Comparison of ENCODE assay signal across 12 cellular contexts in genomic region chrX:44828008-44828605, GRCh38. TPM values are rescaled to one million over a fixed set of nuclear protein-coding genes. Genes with fewer than 3 reads are reported as not detected.
A peak's percentile ranks its signal among the peaks of the same experiment; 100 is the strongest.
DNase-seq lines count a peak whose midpoint lies in the region; ATAC-seq lines count a peak whose summit lies in the region.
"Had no signal": no experiment of that assay in that cellular context is flagged by ENCODE, and none has a peak within 500 bp of the region (broad histone marks: within the 10 kb centered on the region; RNA-seq: fewer than 3 reads in every experiment).

No MANE protein-coding gene starts in this region.

- no peak overlapping the region for H3K4me3 Mint-ChIP-seq in T-cell
- H3K4me3 Mint-ChIP-seq: activated CD8-positive, alpha-beta T cell treated with anti-CD3 and anti-CD28 coated beads, Interleukin-2, amount 10 ng/mL, durations not matched to agents 7 days and 5 days; activated naive CD8-positive, alpha-beta T cell treated with anti-CD3 and anti-CD28 coated beads, Interleukin-2, amount 50 U/mL, for 24 hours had no signal

- H3K36me3 Mint-ChIP-seq in T-cell, result no peaks in the 10 kb centered on the region

- peak; percentile 83 for DNase-seq in ELR (ENCODE audit: low read depth)
- peak; percentile 86 for DNase-seq in NCI-H226
- peak; percentile 0 for DNase-seq in cerebellar cortex (ENCODE audit: low spot score)
- peak; percentile 14 for DNase-seq in mucosa of gallbladder (ENCODE audit: low spot score)
- DNase-seq in T-cell, result no peak
- DNase-seq in NCI-H1105 treated with DMSO at 0.1 percent for 48 hours (lab: John Stamatoyannopoulos, UW), result no peak
- DNase-seq: activated CD8-positive, alpha-beta T cell treated with anti-CD3 and anti-CD28 coated beads, Interleukin-2, amount 10 ng/mL, durations not matched to agents 7 days and 5 days; activated naive CD8-positive, alpha-beta T cell treated with anti-CD3 and anti-CD28 coated beads, Interleukin-2, amount 50 U/mL, for 24 hours; left ventricle myocardium superior; T-helper 1 cell had no signal

- no peak for ATAC-seq in GM19035 (IDR thresholded peaks at IDR 0.05; ENCODE audit: unreplicated experiment)
- ATAC-seq in HG02970 (IDR thresholded peaks at IDR 0.05; ENCODE audit: low FRiP score, unreplicated experiment), result no peak
- ATAC-seq in T-cell (replicated peaks in 1 of 4), result no peak
- ATAC-seq: activated CD8-positive, alpha-beta T cell treated with anti-CD3 and anti-CD28 coated beads, Interleukin-2, amount 10 ng/mL, durations not matched to agents 7 days and 5 days; activated naive CD8-positive, alpha-beta T cell treated with anti-CD3 and anti-CD28 coated beads, Interleukin-2, amount 50 U/mL, for 24 hours; left ventricle myocardium superior had no signal

- no peaks in the 10 kb centered on the region for H3K9me3 Mint-ChIP-seq in T-cell
- H3K9me3 Mint-ChIP-seq: activated naive CD8-positive, alpha-beta T cell treated with anti-CD3 and anti-CD28 coated beads, Interleukin-2, amount 50 U/mL, for 24 hours had no signal

- POLR2A ChIA-PET in T-cell (lab: Charles Lee), result no interaction called here

- no peaks in the 10 kb centered on the region for H3K4me1 Mint-ChIP-seq in T-cell
- H3K4me1 Mint-ChIP-seq: activated naive CD8-positive, alpha-beta T cell treated with anti-CD3 and anti-CD28 coated beads, Interleukin-2, amount 50 U/mL, for 24 hours had no signal

- peaks cover 0 to 5% of the 10 kb centered on the region in 2 donors for H3K27me3 Mint-ChIP-seq in T-cell
- H3K27me3 Mint-ChIP-seq: activated naive CD8-positive, alpha-beta T cell treated with anti-CD3 and anti-CD28 coated beads, Interleukin-2, amount 50 U/mL, for 24 hours had no signal

- no peak overlapping the region for H3K27ac Mint-ChIP-seq in T-cell
- H3K27ac Mint-ChIP-seq: activated CD8-positive, alpha-beta T cell treated with anti-CD3 and anti-CD28 coated beads, Interleukin-2, amount 10 ng/mL, durations not matched to agents 7 days and 5 days; activated naive CD8-positive, alpha-beta T cell treated with anti-CD3 and anti-CD28 coated beads, Interleukin-2, amount 50 U/mL, for 24 hours had no signal

- CTCF ChIA-PET in T-cell (lab: Charles Lee), result no interaction called here

RNA-seq across cellular contexts. Expression of gene DUSP21, which starts 15.7 kb away (rescaled TPM):
- total RNA-seq in mucosa of gallbladder (not detected), T-cell (not detected)
- total RNA-seq: activated CD8-positive, alpha-beta T cell treated with anti-CD3 and anti-CD28 coated beads, Interleukin-2, amount 10 ng/mL, durations not matched to agents 7 days and 5 days; left ventricle myocardium superior had no signal

RNA-seq across cellular contexts. Expression of gene KDM6A, which starts 44.9 kb away (rescaled TPM):
- 41.1 TPM for total RNA-seq in mucosa of gallbladder
- 10 to 100 TPM; 37.1 to 97.3 (median 55.7) TPM for total RNA-seq in T-cell

Comparison
In these comparisons a context has a peak if more than half of its experiments do, and no peak if none do; other contexts are left out.
1. DNase-seq: peak in ELR (single experiment), NCI-H226 (single experiment), cerebellar cortex (single experiment) and mucosa of gallbladder (single experiment); none in T-cell (0 of 34) and NCI-H1105 treated with DMSO at 0.1 percent for 48 hours (single experiment).